1 cellular context compared by ENCODE assay signal in genomic region chr7:64794171-64794844, GRCh38.
A peak's percentile ranks its signal among the peaks of the same experiment; 100 is the strongest.
TF ChIP-seq lines count a peak whose summit lies in the region.

TSS of gene ZNF138 (plus strand) at chr7:64794428. CDS start at chr7:64794569, 141 bp downstream.

TF ChIP-seq in H1, 55 proteins besides CTCF, POLR2A, EP300 and RAD21 (continued from another document):
- TF ChIP-seq RXRA (IDR thresholded peaks at IDR 0.05; ENCODE audit: insufficient read depth, low read depth, low read length): no peak
- peak in 1 of 2 experiments; percentile 64; a peak in 2 of 4 replicates for TF ChIP-seq SIN3A (conservative IDR thresholded peaks at IDR 0.05 in 1 of 2, IDR thresholded peaks at IDR 0.05 in 1 of 2; ENCODE audit: low read depth in 1 of 2, low read length in 2 of 2)
- TF ChIP-seq CREB1 (IDR thresholded peaks at IDR 0.05): peak; percentile 85
- no peak for TF ChIP-seq ATF2 (IDR thresholded peaks at IDR 0.05; ENCODE audit: low read length)
- peak; percentile 41 for TF ChIP-seq MAX (IDR thresholded peaks at IDR 0.05)
- TF ChIP-seq CBX8 (IDR thresholded peaks at IDR 0.05; ENCODE audit: borderline replicate concordance, low read depth, low read length): no peak
- TF ChIP-seq TAF1 (IDR thresholded peaks at IDR 0.05; ENCODE audit: low read depth, low read length): peak; percentile 90
- TF ChIP-seq CHD2 (IDR thresholded peaks at IDR 0.05; ENCODE audit: low read length): peak; percentile 78
- TF ChIP-seq RBBP5 (IDR thresholded peaks at IDR 0.05; ENCODE audit: borderline replicate concordance, low read depth, low read length): peak; percentile 99
